9 cellular contexts compared by ENCODE assay signal in the genomic region with DNA sequence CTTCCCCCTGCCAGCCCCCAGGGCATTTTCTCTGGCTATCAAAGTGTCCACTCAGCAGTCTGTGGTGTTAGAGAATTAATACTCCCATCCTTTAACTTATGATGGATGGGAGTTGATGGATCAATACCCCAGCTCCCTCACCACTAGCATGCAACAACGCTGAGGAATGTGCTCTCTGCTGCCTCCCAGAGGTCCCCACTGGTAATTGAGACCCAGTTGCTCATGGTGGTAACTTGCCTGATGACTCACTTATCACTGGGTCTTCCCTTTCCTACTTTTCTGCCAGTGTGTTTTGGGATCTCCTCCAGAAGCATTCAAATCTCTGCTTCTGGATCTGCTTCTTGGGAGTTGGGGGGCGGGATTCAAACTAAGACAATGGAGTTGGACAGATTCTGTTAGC. TPM values are rescaled to one million over a fixed set of nuclear protein-coding genes. Genes with fewer than 3 reads are reported as not detected.
DNase-seq lines count a peak whose midpoint lies in the region; ATAC-seq and TF ChIP-seq lines count a peak whose summit lies in the region.
"Had no signal": no experiment of that assay in that cellular context is flagged by ENCODE, and none has a peak within 500 bp of the region (broad histone marks: within the 10 kb centered on the region; RNA-seq: fewer than 3 reads in every experiment).

No MANE protein-coding gene starts in this region.

- no peak overlapping the region for H4K91ac ChIP-seq in IMR-90 (ENCODE audit: insufficient read depth, low read depth, low read length)

- H2AFZ ChIP-seq in IMR-90 (replicated peaks; ENCODE audit: low read length, poor library complexity) = no peak overlapping the region

- no peaks in the 10 kb centered on the region for H3K79me1 ChIP-seq in IMR-90 (ENCODE audit: low read depth in 1 of 2, low read length in 2 of 2)

- ATAC-seq in IMR-90 (ENCODE audit: low read depth) = no peak
- no peak for ATAC-seq in activated CD8-positive, alpha-beta T cell treated with anti-CD3 and anti-CD28 coated beads, Interleukin-2, amount 10 ng/mL, durations not matched to agents 7 days and 5 days
- no peak for ATAC-seq in GM19452 (IDR thresholded peaks at IDR 0.05; ENCODE audit: unreplicated experiment)
- ATAC-seq in GM19397 (IDR thresholded peaks at IDR 0.05; ENCODE audit: unreplicated experiment) = no peak

- H3K4me1 ChIP-seq in IMR-90 (ENCODE audit: control insufficient read depth, insufficient read depth, low read length) = no peaks in the 10 kb centered on the region

- POLR2A ChIA-PET in IMR-90 (lab: Charles Lee; ENCODE audit: unreplicated experiment) = no interaction called here
- POLR2A ChIA-PET in activated CD8-positive, alpha-beta T cell treated with anti-CD3 and anti-CD28 coated beads, Interleukin-2, amount 10 ng/mL, durations not matched to agents 7 days and 5 days (lab: Charles Lee) = no interaction called here

- CTCF ChIA-PET in IMR-90 (lab: Yijun Ruan, JAX) = interaction anchor here (0.5 to 0.6 kb wide), 2 partner anchors 47 to 359 kb away, joined by 3 to 4 read pairs; no protein-coding TSS in a partner anchor
- CTCF ChIA-PET in activated CD8-positive, alpha-beta T cell treated with anti-CD3 and anti-CD28 coated beads, Interleukin-2, amount 10 ng/mL, durations not matched to agents 7 days and 5 days (lab: Charles Lee) = interaction anchor here (0.7 to 1.4 kb wide), 6 partner anchors 8 to 1219 kb away, joined by 3 to 4 read pairs (median 3); no protein-coding TSS in a partner anchor

- H3K56ac ChIP-seq in IMR-90 (ENCODE audit: extremely low read depth, insufficient read depth, low read length) = no peak overlapping the region

- peak; percentile 4 for DNase-seq in activated naive CD4-positive, alpha-beta T cell treated with Interleukin-2 at 50 U/mL for 16 hours
- DNase-seq in activated naive CD4-positive, alpha-beta T cell treated with anti-CD3 and anti-CD28 coated beads, Interleukin-2, amount 50 U/mL, for 16 hours = no peak
- DNase-seq in IMR-90 = peak; percentile 18
- peak; percentile 25 for DNase-seq in activated CD8-positive, alpha-beta T cell treated with anti-CD3 and anti-CD28 coated beads, Interleukin-2, amount 10 ng/mL, durations not matched to agents 7 days and 5 days
- DNase-seq in progenitor cell of endocrine pancreas (ENCODE audit: low spot score, unreplicated experiment) = no peak
- DNase-seq in SIG-M5 (lab: John Stamatoyannopoulos, UW) = no peak
- DNase-seq: cortex of kidney had no signal

- peak; percentile 28 for TF ChIP-seq CTCF in IMR-90 (conservative IDR thresholded peaks at IDR 0.05; ENCODE audit: low read depth, low read length)
- TF ChIP-seq CTCF in progenitor cell of endocrine pancreas (IDR thresholded peaks at IDR 0.05; ENCODE audit: unreplicated experiment) = peak; percentile 46

- H3K4me1 Mint-ChIP-seq in activated CD8-positive, alpha-beta T cell treated with anti-CD3 and anti-CD28 coated beads, Interleukin-2, amount 10 ng/mL, durations not matched to agents 7 days and 5 days (ENCODE audit: low read depth) = no peaks in the 10 kb centered on the region
- H3K4me1 Mint-ChIP-seq in progenitor cell of endocrine pancreas (ENCODE audit: low read depth) = no peaks in the 10 kb centered on the region

- TF ChIP-seq POLR2A in IMR-90 (IDR thresholded peaks at IDR 0.05; ENCODE audit: low read depth, low read length) = no peak

- peaks cover 9% of the 10 kb centered on the region for H3K27me3 ChIP-seq in IMR-90 (ENCODE audit: control insufficient read depth, insufficient read depth, low read length)

- no peak for TF ChIP-seq RAD21 in IMR-90 (IDR thresholded peaks at IDR 0.05; ENCODE audit: low read length)

- H3K4ac ChIP-seq in IMR-90 (ENCODE audit: low read depth, low read length) = no peak overlapping the region

- H2BK15ac ChIP-seq in IMR-90 (ENCODE audit: low read depth, low read length) = no peak overlapping the region

- H3K9me3 ChIP-seq in IMR-90 (ENCODE audit: control insufficient read depth, insufficient read depth, low read length) = peaks cover 2% of the 10 kb centered on the region

- no peaks in the 10 kb centered on the region for H3K36me3 Mint-ChIP-seq in activated CD8-positive, alpha-beta T cell treated with anti-CD3 and anti-CD28 coated beads, Interleukin-2, amount 10 ng/mL, durations not matched to agents 7 days and 5 days (ENCODE audit: low read depth)
- H3K36me3 Mint-ChIP-seq in progenitor cell of endocrine pancreas (ENCODE audit: insufficient read depth) = no peaks in the 10 kb centered on the region

- in situ Hi-C loops in IMR-90 (cut with MboI; ENCODE audit: low sequenced_read_pairs) = no loop called here

- H3K36me3 ChIP-seq in IMR-90 (ENCODE audit: control insufficient read depth, insufficient read depth, low read length) = no peaks in the 10 kb centered on the region

- no peak overlapping the region for H3K27ac ChIP-seq in IMR-90 (ENCODE audit: insufficient read depth, low read length)

- H3K4me2 ChIP-seq in IMR-90 (ENCODE audit: low read depth, low read length) = no peak overlapping the region

- H3K14ac ChIP-seq in IMR-90 (replicated peaks; ENCODE audit: low read depth, low read length) = no peak overlapping the region

- no peak overlapping the region for H3K18ac ChIP-seq in IMR-90 (ENCODE audit: low read depth, low read length)

- intact Hi-C loops in IMR-90 (cut with micrococcal nuclease) = no loop called here

- H3K4me3 Mint-ChIP-seq in activated CD8-positive, alpha-beta T cell treated with anti-CD3 and anti-CD28 coated beads, Interleukin-2, amount 10 ng/mL, durations not matched to agents 7 days and 5 days = no peak overlapping the region
- H3K4me3 Mint-ChIP-seq in progenitor cell of endocrine pancreas (ENCODE audit: low read depth) = no peak overlapping the region

- H4K20me1 ChIP-seq in IMR-90 (ENCODE audit: insufficient read depth, low read length) = no peaks in the 10 kb centered on the region

- H2BK20ac ChIP-seq in IMR-90 (ENCODE audit: low read depth, low read length) = no peak overlapping the region

- no peak overlapping the region for H3K4me3 ChIP-seq in IMR-90 (ENCODE audit: insufficient read depth, low read depth, low read length)

- no peak overlapping the region for H3K23ac ChIP-seq in IMR-90 (ENCODE audit: low read depth, low read length)

- no peak overlapping the region for H4K5ac ChIP-seq in IMR-90 (ENCODE audit: low read depth, low read length)

- no peak overlapping the region for H3K27ac Mint-ChIP-seq in activated CD8-positive, alpha-beta T cell treated with anti-CD3 and anti-CD28 coated beads, Interleukin-2, amount 10 ng/mL, durations not matched to agents 7 days and 5 days
- no peak overlapping the region for H3K27ac Mint-ChIP-seq in progenitor cell of endocrine pancreas

- H3K27me3 Mint-ChIP-seq in activated CD8-positive, alpha-beta T cell treated with anti-CD3 and anti-CD28 coated beads, Interleukin-2, amount 10 ng/mL, durations not matched to agents 7 days and 5 days (ENCODE audit: low read depth) = peaks cover 2% of the 10 kb centered on the region
- H3K27me3 Mint-ChIP-seq in progenitor cell of endocrine pancreas = peaks cover 29% of the 10 kb centered on the region

- BruUV-seq in IMR-90 (replicated peaks; lab: Mats Ljungman, UMichigan) = no TSS peak

- no peak overlapping the region for H2AK9ac ChIP-seq in IMR-90 (replicated peaks; ENCODE audit: low read depth, low read length, poor library complexity)

- H3K9me3 Mint-ChIP-seq in activated CD8-positive, alpha-beta T cell treated with anti-CD3 and anti-CD28 coated beads, Interleukin-2, amount 10 ng/mL, durations not matched to agents 7 days and 5 days (ENCODE audit: insufficient read depth) = no peaks in the 10 kb centered on the region
- H3K9me3 Mint-ChIP-seq in progenitor cell of endocrine pancreas (ENCODE audit: low read depth) = peaks cover 7% of the 10 kb centered on the region

- no CpG with 5 or more reads among the region's 2 CpGs for WGBS in IMR-90 (ENCODE audit: extremely low coverage in 2 of 2, insufficient read length in 1 of 2), 2 experiments

- H2AK5ac ChIP-seq in IMR-90 (ENCODE audit: low read depth, low read length) = no peak overlapping the region

- H3K9ac ChIP-seq in IMR-90 (ENCODE audit: low read depth, low read length) = no peak overlapping the region

- no peaks in the 10 kb centered on the region for H3K9me1 ChIP-seq in IMR-90 (ENCODE audit: insufficient read depth, low read length)

- H4K8ac ChIP-seq in IMR-90 (ENCODE audit: low read depth in 2 of 2, low read length in 2 of 2) = no peak overlapping the region

- dilution Hi-C loops in IMR-90 (cut with HindIII; ENCODE audit: low sequenced_read_pairs, unreplicated experiment) = no loop called here

- no peak overlapping the region for H2BK120ac ChIP-seq in IMR-90 (ENCODE audit: low read depth, low read length)

- no peak overlapping the region for H2BK5ac ChIP-seq in IMR-90 (ENCODE audit: low read depth, low read length, poor library complexity, severe bottlenecking)

TF ChIP-seq in IMR-90, 13 proteins besides CTCF, POLR2A, EP300 and RAD21:
- peak; percentile 42; the same call in 1 of the 2 replicates for TF ChIP-seq MAFK (IDR thresholded peaks at IDR 0.05; ENCODE audit: low read depth, low read length)
- TF ChIP-seq, protein P1, sequence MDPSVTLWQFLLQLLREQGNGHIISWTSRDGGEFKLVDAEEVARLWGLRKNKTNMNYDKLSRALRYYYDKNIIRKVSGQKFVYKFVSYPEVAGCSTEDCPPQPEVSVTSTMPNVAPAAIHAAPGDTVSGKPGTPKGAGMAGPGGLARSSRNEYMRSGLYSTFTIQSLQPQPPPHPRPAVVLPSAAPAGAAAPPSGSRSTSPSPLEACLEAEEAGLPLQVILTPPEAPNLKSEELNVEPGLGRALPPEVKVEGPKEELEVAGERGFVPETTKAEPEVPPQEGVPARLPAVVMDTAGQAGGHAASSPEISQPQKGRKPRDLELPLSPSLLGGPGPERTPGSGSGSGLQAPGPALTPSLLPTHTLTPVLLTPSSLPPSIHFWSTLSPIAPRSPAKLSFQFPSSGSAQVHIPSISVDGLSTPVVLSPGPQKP (IDR thresholded peaks at IDR 0.05; ENCODE audit: borderline replicate concordance, low read depth, low read length) = no peak
- no peak for TF ChIP-seq CHD1 (IDR thresholded peaks at IDR 0.05; ENCODE audit: low read depth, low read length)
- no peak for TF ChIP-seq MXI1 (IDR thresholded peaks at IDR 0.05; ENCODE audit: borderline replicate concordance, low read depth, low read length)
- no peak for TF ChIP-seq RCOR1 (IDR thresholded peaks at IDR 0.05; ENCODE audit: insufficient replicate concordance, low read length)
- no peak for TF ChIP-seq NFE2L2 (IDR thresholded peaks at IDR 0.05; ENCODE audit: low read depth, low read length)
- TF ChIP-seq MAZ (IDR thresholded peaks at IDR 0.05; ENCODE audit: borderline replicate concordance, low read depth, low read length) = no peak
- TF ChIP-seq SMC3 (IDR thresholded peaks at IDR 0.05; ENCODE audit: low read depth, low read length) = no peak

RNA-seq across cellular contexts. Expression of a gene that starts 20.3 kb away (rescaled TPM):
- total RNA-seq in IMR-90 (2012; rRNA removed) (5.3 and 5.9 TPM in 2 replicates), progenitor cell of endocrine pancreas (43.0 and 47.2 TPM in 2 replicates)
- polyA plus RNA-seq in IMR-90 (2012; rRNA removed) = 13.2 and 15.0 TPM in 2 replicates
- 3.4 and 6.5 TPM in 2 replicates for polyA plus RNA-seq in IMR-90 (2012; cell fraction: cytosol; rRNA removed)
- polyA plus RNA-seq in IMR-90 (2012; cell fraction: nucleus; rRNA removed; ENCODE audit: low replicate concordance) = 95.7 and 110 TPM in 2 replicates
- under 1 TPM; 0.60 to 0.63 TPM for total RNA-seq in activated CD8-positive, alpha-beta T cell treated with anti-CD3 and anti-CD28 coated beads, Interleukin-2, amount 10 ng/mL, durations not matched to agents 7 days and 5 days

Comparison
In these comparisons a context has a peak if more than half of its experiments do, and no peak if none do; other contexts are left out.
1. DNase-seq: peak in activated naive CD4-positive, alpha-beta T cell treated with Interleukin-2 at 50 U/mL for 16 hours (single experiment), IMR-90 (single experiment) and activated CD8-positive, alpha-beta T cell treated with anti-CD3 and anti-CD28 coated beads, Interleukin-2, amount 10 ng/mL, durations not matched to agents 7 days and 5 days (single experiment); none in activated naive CD4-positive, alpha-beta T cell treated with anti-CD3 and anti-CD28 coated beads, Interleukin-2, amount 50 U/mL, for 16 hours (single experiment), progenitor cell of endocrine pancreas (single experiment) and SIG-M5 (single experiment).